8 cellular contexts compared by ENCODE assay signal in genomic region chr14:21475767-21476525, GRCh38. TPM values are rescaled to one million over a fixed set of nuclear protein-coding genes. Genes with fewer than 3 reads are reported as not detected.
DNase-seq lines count a peak whose midpoint lies in the region; ATAC-seq and TF ChIP-seq lines count a peak whose summit lies in the region.

No MANE protein-coding gene starts in this region.

- no peaks in the 10 kb centered on the region for H3K9me3 Mint-ChIP-seq in CD4-positive, alpha-beta T cell
- H3K9me3 Mint-ChIP-seq in nephron progenitor cell, result no peaks in the 10 kb centered on the region

- peaks cover 48% of the 10 kb centered on the region for H3K4me1 Mint-ChIP-seq in CD4-positive, alpha-beta T cell (ENCODE audit: low read depth)
- peaks cover 30% of the 10 kb centered on the region for H3K4me1 Mint-ChIP-seq in nephron progenitor cell

- peak overlapping the region; percentile 73 for H3K27ac ChIP-seq in CD4-positive, alpha-beta T cell (ENCODE audit: low read depth, low read length)
- H3K27ac ChIP-seq in ectodermal cell (ENCODE audit: insufficient read depth, low read depth, low read length, poor library complexity, severe bottlenecking), result no peak overlapping the region

- WGBS in ectodermal cell, 2 experiments, result 62 to 74% methylated on average over 6 to 9 of the region's 10 CpGs

- H3K4me3 ChIP-seq in LNCaP clone FGC (ENCODE audit: low read depth, low read length) (peak overlapping the region; percentile 98), ectodermal cell (ENCODE audit: insufficient read depth, low read depth, low read length) (peak overlapping the region; percentile 99)

- H3K36me3 ChIP-seq in ectodermal cell (ENCODE audit: control insufficient read depth, insufficient read depth, low read length), result peaks cover 8% of the 10 kb centered on the region

- peaks cover 5% of the 10 kb centered on the region for H3K4me1 ChIP-seq in ectodermal cell (ENCODE audit: control insufficient read depth, insufficient read depth, low read length)

- CTCF ChIA-PET in CD4-positive, alpha-beta T cell (lab: Charles Lee), result interaction anchor here (0.7 to 3.1 kb wide), 10 partner anchors 15 to 94 kb away, joined by 3 to 45 read pairs (median 5); partner anchors contain the start of genes CHD8, METTL3, SALL2 and SUPT16H

- H3K9me3 ChIP-seq in CD4-positive, alpha-beta T cell (ENCODE audit: control insufficient read depth, low read length), result no peaks in the 10 kb centered on the region
- H3K9me3 ChIP-seq in ectodermal cell (ENCODE audit: control insufficient read depth, low read length), result no peaks in the 10 kb centered on the region

- no peak for TF ChIP-seq CTCF in CD4-positive, alpha-beta T cell (IDR thresholded peaks at IDR 0.05)
- TF ChIP-seq CTCF in LNCaP clone FGC (IDR thresholded peaks at IDR 0.05; ENCODE audit: control insufficient read depth, extremely low read depth, insufficient read depth) (no peak), nephron progenitor cell (IDR thresholded peaks at IDR 0.05) (no peak)

- peak overlapping the region; percentile 99 for H3K4me3 Mint-ChIP-seq in CD4-positive, alpha-beta T cell
- H3K4me3 Mint-ChIP-seq in nephron progenitor cell, result peak overlapping the region; percentile 99

- H3K27me3 Mint-ChIP-seq in CD4-positive, alpha-beta T cell, result no peaks in the 10 kb centered on the region
- H3K27me3 Mint-ChIP-seq in nephron progenitor cell (ENCODE audit: low read depth, poor library complexity), result no peaks in the 10 kb centered on the region

- no peak for DNase-seq in CD4-positive, alpha-beta T cell
- DNase-seq in LNCaP clone FGC (ENCODE audit: low read depth) (no peak), nephron progenitor cell (no peak), COR-L47 (lab: John Stamatoyannopoulos, UW) (no peak), DMS153 treated with DMSO at 0.1 percent for 48 hours (lab: John Stamatoyannopoulos, UW; ENCODE audit: unreplicated experiment) (no peak), HUDEP-2 (lab: John Stamatoyannopoulos, UW; ENCODE audit: unreplicated experiment in 76 of 76) (no peak)

- POLR2A ChIA-PET in CD4-positive, alpha-beta T cell (lab: Charles Lee), result interaction anchor here (0.6 to 4.0 kb wide), 10 partner anchors 11 to 259 kb away, joined by 3 to 44 read pairs (median 9); partner anchors contain the start of genes CHD8, METTL3, SALL2 and SUPT16H

- no peak for ATAC-seq in CD4-positive, alpha-beta T cell (ENCODE audit: poor library complexity)
- no peak for ATAC-seq in GM19463 (IDR thresholded peaks at IDR 0.05; ENCODE audit: unreplicated experiment)

- H3K27me3 ChIP-seq in CD4-positive, alpha-beta T cell (ENCODE audit: control insufficient read depth, insufficient read depth, low read length), result no peaks in the 10 kb centered on the region
- no peaks in the 10 kb centered on the region for H3K27me3 ChIP-seq in ectodermal cell (ENCODE audit: control insufficient read depth, insufficient read depth, low read length, poor library complexity, severe bottlenecking)

- H3K27ac Mint-ChIP-seq in CD4-positive, alpha-beta T cell, result peak overlapping the region; percentile 94
- peak overlapping the region; percentile 96 for H3K27ac Mint-ChIP-seq in nephron progenitor cell

- H3K36me3 Mint-ChIP-seq in CD4-positive, alpha-beta T cell (ENCODE audit: low read depth), result peaks cover 49% of the 10 kb centered on the region
- H3K36me3 Mint-ChIP-seq in nephron progenitor cell (ENCODE audit: low read depth), result peaks cover 39% of the 10 kb centered on the region

- intact Hi-C loops in CD4-positive, alpha-beta T cell (cut with DNase I, micrococcal nuclease), result loop anchor here (1.0 to 2.0 kb wide), 3 partner anchors 20 to 39 kb away; partner anchors contain the start of genes CHD8 (in 1 of the 2) and METTL3 (in 1 of the 2)

RNA-seq across cellular contexts. Expression of gene RAB2B, which starts 0.8 kb away (rescaled TPM):
- 10 to 100 TPM; 21.1 to 23.9 TPM for total RNA-seq in CD4-positive, alpha-beta T cell
- polyA plus RNA-seq in ectodermal cell (2013, experiment 1 of 4), result 34.7 TPM
- 35.5 TPM for polyA plus RNA-seq in ectodermal cell (2013, experiment 2 of 4)
- 25.7 TPM for polyA plus RNA-seq in ectodermal cell (2013, experiment 3 of 4)
- 28.2 TPM for polyA plus RNA-seq in ectodermal cell (2013, experiment 4 of 4)

RNA-seq across cellular contexts. Expression of gene TOX4, which starts 1.0 kb away (rescaled TPM):
- total RNA-seq in CD4-positive, alpha-beta T cell, result 10 to 100 TPM; 70.9 to 77.4 TPM
- polyA plus RNA-seq in ectodermal cell (2013, experiment 1 of 4), result 57.3 TPM
- polyA plus RNA-seq in ectodermal cell (2013, experiment 2 of 4), result 57.2 TPM
- polyA plus RNA-seq in ectodermal cell (2013, experiment 3 of 4), result 33.6 TPM
- polyA plus RNA-seq in ectodermal cell (2013, experiment 4 of 4), result 40.0 TPM

RNA-seq across cellular contexts. Expression of gene CHD8, which starts 20.0 kb away (rescaled TPM):
- total RNA-seq in CD4-positive, alpha-beta T cell, result 100 to 1,000 TPM; 119 to 128 TPM
- polyA plus RNA-seq in ectodermal cell (2013, experiment 1 of 4), result 76.1 TPM
- 96.8 TPM for polyA plus RNA-seq in ectodermal cell (2013, experiment 2 of 4)
- polyA plus RNA-seq in ectodermal cell (2013, experiment 3 of 4), result 67.8 TPM
- 76.5 TPM for polyA plus RNA-seq in ectodermal cell (2013, experiment 4 of 4)

RNA-seq across cellular contexts. Expression of gene METTL3, which starts 35.2 kb away (rescaled TPM):
- 10 to 100 TPM; 31.9 to 34.5 TPM for total RNA-seq in CD4-positive, alpha-beta T cell
- 108 TPM for polyA plus RNA-seq in ectodermal cell (2013, experiment 1 of 4)
- 97.3 TPM for polyA plus RNA-seq in ectodermal cell (2013, experiment 2 of 4)
- polyA plus RNA-seq in ectodermal cell (2013, experiment 3 of 4), result 71.6 TPM
- polyA plus RNA-seq in ectodermal cell (2013, experiment 4 of 4), result 80.0 TPM

RNA-seq across cellular contexts. Expression of gene SALL2, which starts 50.2 kb away (rescaled TPM):
- total RNA-seq in CD4-positive, alpha-beta T cell, result 1 to 10 TPM; 2.8 to 2.9 TPM
- polyA plus RNA-seq in ectodermal cell (2013, experiment 1 of 4), result 259 TPM
- 325 TPM for polyA plus RNA-seq in ectodermal cell (2013, experiment 2 of 4)
- 247 TPM for polyA plus RNA-seq in ectodermal cell (2013, experiment 3 of 4)
- 284 TPM for polyA plus RNA-seq in ectodermal cell (2013, experiment 4 of 4)
